Comparison of ENCODE assay signal across 9 cellular contexts in the genomic region with DNA sequence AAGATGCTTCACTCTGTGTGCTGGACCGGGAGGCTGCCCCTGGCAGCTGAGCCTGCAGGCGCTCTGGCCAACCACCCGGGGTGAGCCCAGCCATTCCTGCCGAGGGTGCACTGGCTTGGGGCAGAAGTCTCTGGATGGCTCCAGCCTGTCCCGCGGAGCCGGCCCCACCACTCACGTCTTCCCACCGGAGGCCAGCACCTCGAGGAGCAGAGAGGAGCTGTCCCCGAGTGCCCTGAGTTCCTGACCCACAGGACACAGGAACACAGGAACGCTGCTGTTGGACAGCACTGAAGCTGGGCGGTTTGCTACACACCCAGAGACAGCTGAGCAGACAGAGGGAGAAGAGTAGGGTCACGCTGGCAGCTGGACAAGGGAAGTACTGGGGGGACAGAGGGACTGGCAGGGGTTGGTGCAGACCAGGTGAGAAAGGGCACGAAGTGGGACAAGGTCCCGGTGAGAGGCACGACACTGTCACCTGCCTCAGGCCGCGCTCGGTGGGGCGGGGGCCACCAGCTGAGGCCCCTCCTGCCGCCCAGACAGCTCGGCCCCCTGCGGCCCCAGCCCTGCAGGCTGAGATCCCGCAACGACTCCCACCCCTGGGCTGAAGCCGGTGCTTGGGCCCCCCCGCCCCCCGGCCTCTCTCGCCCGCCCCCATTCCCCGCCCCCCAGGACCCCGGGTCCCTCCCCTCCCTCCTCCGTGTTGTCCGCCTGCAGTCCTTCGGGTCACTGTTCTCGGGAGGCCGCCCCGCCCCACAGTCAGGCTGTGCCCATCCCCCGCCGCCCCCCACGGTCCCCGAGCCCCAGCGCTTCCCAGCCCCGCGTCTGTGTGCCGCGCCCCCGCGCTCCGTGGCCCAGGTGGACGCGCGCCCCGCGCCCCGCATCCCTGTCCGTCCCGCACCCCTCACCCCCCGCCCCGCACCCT. TPM values are rescaled to one million over a fixed set of nuclear protein-coding genes. Genes with fewer than 3 reads are reported as not detected.
DNase-seq lines count a peak whose midpoint lies in the region; ATAC-seq, FAIRE-seq and TF ChIP-seq lines count a peak whose summit lies in the region.
"Had no signal": no experiment of that assay in that cellular context is flagged by ENCODE, and none has a peak within 500 bp of the region (broad histone marks: within the 10 kb centered on the region; RNA-seq: fewer than 3 reads in every experiment).

No MANE protein-coding gene starts in this region.

- peak overlapping the region; percentile 9 for H3K4me3 ChIP-seq in fibroblast of villous mesenchyme (ENCODE audit: low read depth, low read length)
- H3K4me3 ChIP-seq in prostate gland = peak overlapping the region; percentile 10 to 32
- peak overlapping the region in 3 of 8 donors; percentile 9 to 54 (median 9) for H3K4me3 ChIP-seq in spleen

- H3K27me3 ChIP-seq in prostate gland (replicated peaks; ENCODE audit: insufficient read depth) (no peaks in the 10 kb centered on the region), spleen (replicated peaks in 1 of 7) (peaks cover 7 to 81% (median 42%) of the 10 kb centered on the region in 7 donors)

- intact Hi-C loops in prostate gland (cut with DNase I) = no loop called here
- intact Hi-C loops in spleen (cut with DNase I; ENCODE audit: low total_unique reads) = loop anchor here (10.0 kb wide), 1 partner anchor 114 kb away; no protein-coding TSS in a partner anchor

- TF ChIP-seq CTCF in fibroblast of villous mesenchyme (IDR thresholded peaks at IDR 0.05; ENCODE audit: insufficient read depth, low read depth, low read length) = no peak
- no peak for TF ChIP-seq CTCF in prostate gland (IDR thresholded peaks at IDR 0.05)
- no peak for TF ChIP-seq CTCF in spleen (IDR thresholded peaks at IDR 0.05 in 8 of 11, conservative IDR thresholded peaks at IDR 0.05 in 3 of 11)

- 5% methylated on average over 20 of the region's 61 CpGs for WGBS in prostate gland
- WGBS in spleen, 5 donors = 6 to 15% (median 6%) methylated on average over 22 to 60 of the region's 61 CpGs

- no peak for ATAC-seq in GM18907 (IDR thresholded peaks at IDR 0.05; ENCODE audit: unreplicated experiment)

- H3K4me1 ChIP-seq in prostate gland (replicated peaks) (no peaks in the 10 kb centered on the region), spleen (peaks cover 6 to 21% (median 13%) of the 10 kb centered on the region in 6 donors)

- H3K36me3 ChIP-seq in prostate gland (no peaks in the 10 kb centered on the region), spleen (no peaks in the 10 kb centered on the region)

- no peaks in the 10 kb centered on the region for H3K9me3 ChIP-seq in prostate gland
- no peaks in the 10 kb centered on the region for H3K9me3 ChIP-seq in spleen

- FAIRE-seq in RCC 7860 (lab: Jason Lieb, UNC) = no peak

- H3K27ac ChIP-seq in prostate gland (no peak overlapping the region), spleen (no peak overlapping the region)

- DNase-seq in ELF-1 (ENCODE audit: low read depth, low spot score) (peak; percentile 68), fibroblast of villous mesenchyme (ENCODE audit: low read depth) (peak; percentile 11), prostate gland (ENCODE audit: low spot score) (no peak), spleen (no peak), RCC 7860 (ENCODE audit: low spot score) (no peak)
- DNase-seq in stimulated activated CD4-positive, alpha-beta T cell treated with anti-CD3 and anti-CD28 coated beads, Interleukin-4, amount 100 ng/mL, for 24 hours = no peak

- TF ChIP-seq POLR2A in prostate gland (IDR thresholded peaks at IDR 0.05) (no peak), spleen (IDR thresholded peaks at IDR 0.05) (no peak)

TF ChIP-seq in PFSK-1, 5 proteins besides CTCF, POLR2A, EP300 and RAD21:
- TF ChIP-seq TAF1 (IDR thresholded peaks at IDR 0.05; ENCODE audit: borderline replicate concordance, insufficient read depth, low read length) = no peak
- TF ChIP-seq, protein P1, sequence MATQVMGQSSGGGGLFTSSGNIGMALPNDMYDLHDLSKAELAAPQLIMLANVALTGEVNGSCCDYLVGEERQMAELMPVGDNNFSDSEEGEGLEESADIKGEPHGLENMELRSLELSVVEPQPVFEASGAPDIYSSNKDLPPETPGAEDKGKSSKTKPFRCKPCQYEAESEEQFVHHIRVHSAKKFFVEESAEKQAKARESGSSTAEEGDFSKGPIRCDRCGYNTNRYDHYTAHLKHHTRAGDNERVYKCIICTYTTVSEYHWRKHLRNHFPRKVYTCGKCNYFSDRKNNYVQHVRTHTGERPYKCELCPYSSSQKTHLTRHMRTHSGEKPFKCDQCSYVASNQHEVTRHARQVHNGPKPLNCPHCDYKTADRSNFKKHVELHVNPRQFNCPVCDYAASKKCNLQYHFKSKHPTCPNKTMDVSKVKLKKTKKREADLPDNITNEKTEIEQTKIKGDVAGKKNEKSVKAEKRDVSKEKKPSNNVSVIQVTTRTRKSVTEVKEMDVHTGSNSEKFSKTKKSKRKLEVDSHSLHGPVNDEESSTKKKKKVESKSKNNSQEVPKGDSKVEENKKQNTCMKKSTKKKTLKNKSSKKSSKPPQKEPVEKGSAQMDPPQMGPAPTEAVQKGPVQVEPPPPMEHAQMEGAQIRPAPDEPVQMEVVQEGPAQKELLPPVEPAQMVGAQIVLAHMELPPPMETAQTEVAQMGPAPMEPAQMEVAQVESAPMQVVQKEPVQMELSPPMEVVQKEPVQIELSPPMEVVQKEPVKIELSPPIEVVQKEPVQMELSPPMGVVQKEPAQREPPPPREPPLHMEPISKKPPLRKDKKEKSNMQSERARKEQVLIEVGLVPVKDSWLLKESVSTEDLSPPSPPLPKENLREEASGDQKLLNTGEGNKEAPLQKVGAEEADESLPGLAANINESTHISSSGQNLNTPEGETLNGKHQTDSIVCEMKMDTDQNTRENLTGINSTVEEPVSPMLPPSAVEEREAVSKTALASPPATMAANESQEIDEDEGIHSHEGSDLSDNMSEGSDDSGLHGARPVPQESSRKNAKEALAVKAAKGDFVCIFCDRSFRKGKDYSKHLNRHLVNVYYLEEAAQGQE (IDR thresholded peaks at IDR 0.05; ENCODE audit: insufficient read depth in 1 of 2, low read depth in 2 of 2, low read length in 2 of 2) = peak; percentile 75 to 85

RNA-seq across cellular contexts. Expression of a gene that starts 0.6 kb away (rescaled TPM):
- polyA plus RNA-seq in PFSK-1 (2012; ENCODE audit: insufficient read length, low read depth) = 31.8 TPM
- total RNA-seq in fibroblast of villous mesenchyme (0.43 and 1.3 TPM in 2 replicates), prostate gland (10 to 100 TPM in 1 of 2 donors, 1 to 10 TPM in 1; 5.8 to 14.2 TPM), spleen (1 to 10 TPM in 1 of 7 donors, under 1 TPM in 4, not detected in 2; 0.17 to 1.1 (median 0.67) TPM)
- polyA plus RNA-seq in spleen = 1 to 10 TPM; 1.6 to 5.2 (median 3.5) TPM

RNA-seq across cellular contexts. Expression of a gene that starts 25.3 kb away (rescaled TPM):
- polyA plus RNA-seq in PFSK-1 (2012; ENCODE audit: insufficient read length, low read depth) = not detected
- total RNA-seq in fibroblast of villous mesenchyme (2.2 and 2.6 TPM in 2 replicates), prostate gland (10 to 100 TPM; 58.6 to 88.4 TPM), spleen (1 to 10 TPM in 1 of 7 donors, under 1 TPM in 2, not detected in 4; 0.40 to 2.8 (median 0.59) TPM)
- under 1 TPM; 0.09 to 0.48 (median 0.21) TPM for polyA plus RNA-seq in spleen
- total RNA-seq: T-helper 1 cell treated with Interleukin-12 subunit alpha and Interleukin-12 subunit beta and Interleukin-4 antibody, amounts not matched to agents 30 ng/mL and 1 ng/mL, for 36 hours had no signal

RNA-seq across cellular contexts. Expression of a gene that starts 46.1 kb away (rescaled TPM):
- 203 TPM for polyA plus RNA-seq in PFSK-1 (2012; ENCODE audit: insufficient read length, low read depth)
- 10.8 and 14.5 TPM in 2 replicates for total RNA-seq in fibroblast of villous mesenchyme
- 10 to 100 TPM; 40.4 to 75.6 TPM for total RNA-seq in prostate gland
- total RNA-seq in spleen = 100 to 1,000 TPM in 2 of 7 donors, 10 to 100 TPM in 5; 67.9 to 118 (median 90.9) TPM
- polyA plus RNA-seq in spleen = 100 to 1,000 TPM in 2 of 3 donors, 10 to 100 TPM in 1; 95.9 to 194 (median 161) TPM

RNA-seq across cellular contexts. Expression of a gene that starts 48.0 kb away (rescaled TPM):
- 2,049 TPM for polyA plus RNA-seq in PFSK-1 (2012; ENCODE audit: insufficient read length, low read depth)
- total RNA-seq in fibroblast of villous mesenchyme = 83.3 and 94.1 TPM in 2 replicates
- total RNA-seq in prostate gland = 100 to 1,000 TPM; 123 to 477 TPM
- 100 to 1,000 TPM; 314 to 942 (median 472) TPM for total RNA-seq in spleen
- 100 to 1,000 TPM; 391 to 618 (median 599) TPM for polyA plus RNA-seq in spleen

RNA-seq across cellular contexts. Expression of a gene that starts 54.8 kb away (rescaled TPM):
- 123 TPM for polyA plus RNA-seq in PFSK-1 (2012; ENCODE audit: insufficient read length, low read depth)
- total RNA-seq in fibroblast of villous mesenchyme (76.4 and 117 TPM in 2 replicates), prostate gland (100 to 1,000 TPM in 1 of 2 donors, 10 to 100 TPM in 1; 73.9 to 182 TPM), spleen (100 to 1,000 TPM; 333 to 670 (median 510) TPM)
- 100 to 1,000 TPM; 314 to 496 (median 327) TPM for polyA plus RNA-seq in spleen

Comparison
In these comparisons a context has a peak if more than half of its experiments do, and no peak if none do; other contexts are left out.
1. DNase-seq: peak in ELF-1 (single experiment) and fibroblast of villous mesenchyme (single experiment); none in prostate gland (single experiment), spleen (single experiment), stimulated activated CD4-positive, alpha-beta T cell treated with anti-CD3 and anti-CD28 coated beads, Interleukin-4, amount 100 ng/mL, for 24 hours (single experiment) and RCC 7860 (single experiment).
2. RNA of a gene that starts 25.3 kb away (total RNA-seq): 58.6 to 88.4 TPM in prostate gland; 2.2 to 2.6 TPM in fibroblast of villous mesenchyme and 0.40 to 2.8 TPM in spleen; every median in the first group is over 10 times any median in the second.